Comparison of ENCODE assay signal across 16 cellular contexts in genomic region chr4:120314969-120315368, GRCh38.
A peak's percentile ranks its signal among the peaks of the same experiment; 100 is the strongest.
DNase-seq lines count a peak whose midpoint lies in the region; ATAC-seq and TF ChIP-seq lines count a peak whose summit lies in the region.
"Had no signal": no experiment of that assay in that cellular context is flagged by ENCODE, and none has a peak within 500 bp of the region (broad histone marks: within the 10 kb centered on the region; RNA-seq: fewer than 3 reads in every experiment).

No MANE protein-coding gene starts in this region.

- intact Hi-C loops in left cardiac atrium (cut with DNase I) (no loop called here), ascending aorta (cut with DNase I) (no loop called here), A673 (cut with micrococcal nuclease; ENCODE audit: unreplicated experiment) (no loop called here)

- DNase-seq in dedifferentiated amniotic fluid mesenchymal stem cell (ENCODE audit: extremely low spot score) (peak; percentile 49), left cardiac atrium (no peak), ascending aorta (ENCODE audit: low spot score in 2 of 2) (no peak), A673 (ENCODE audit: low spot score) (no peak)
- no peak for DNase-seq in naive thymus-derived CD8-positive, alpha-beta T cell
- DNase-seq: CD8-positive, alpha-beta T cell; COR-L47; DND-41; GDM1; H7 had no signal

- no peak overlapping the region for H3K27ac ChIP-seq in OCI-LY3 (ENCODE audit: low read length)
- no peak overlapping the region for H3K27ac ChIP-seq in ascending aorta
- no peak overlapping the region for H3K27ac ChIP-seq in A673 (ENCODE audit: low read depth, low read length, poor library complexity, severe bottlenecking)
- H3K27ac ChIP-seq: A549 had no signal

- TF ChIP-seq CTCF in OCI-LY3 (IDR thresholded peaks at IDR 0.05; ENCODE audit: low read depth, low read length): no peak
- TF ChIP-seq CTCF in ascending aorta (IDR thresholded peaks at IDR 0.05): no peak
- TF ChIP-seq CTCF in A673 (conservative IDR thresholded peaks at IDR 0.05; ENCODE audit: low read depth, low read length): no peak

- peak; percentile 76 for ATAC-seq in HG03565 (IDR thresholded peaks at IDR 0.05; ENCODE audit: unreplicated experiment)
- ATAC-seq in left cardiac atrium: no peak
- no peak for ATAC-seq in naive thymus-derived CD8-positive, alpha-beta T cell
- ATAC-seq: A549; CD8-positive, alpha-beta T cell; GM23338; HepG2 had no signal

- no peak overlapping the region for H3K4me3 Mint-ChIP-seq in naive thymus-derived CD8-positive, alpha-beta T cell
- H3K4me3 Mint-ChIP-seq: CD14-positive monocyte; CD8-positive, alpha-beta T cell; GM23338 had no signal

- no TSS peak for BruUV-seq in A673 (replicated peaks; lab: Mats Ljungman, UMichigan)

- peaks cover 0 to 10% (median 3%) of the 10 kb centered on the region in 5 donors for H3K27me3 Mint-ChIP-seq in naive thymus-derived CD8-positive, alpha-beta T cell

- H3K36me3 Mint-ChIP-seq in naive thymus-derived CD8-positive, alpha-beta T cell: peaks cover 0 to 6% (median 0%) of the 10 kb centered on the region in 3 donors
- H3K36me3 Mint-ChIP-seq: CD14-positive monocyte; CD8-positive, alpha-beta T cell had no signal

- H3K9me3 ChIP-seq in OCI-LY3 (ENCODE audit: insufficient read depth, low read length): no peaks in the 10 kb centered on the region
- H3K9me3 ChIP-seq in ascending aorta: no peaks in the 10 kb centered on the region
- no peaks in the 10 kb centered on the region for H3K9me3 ChIP-seq in A673 (ENCODE audit: low read depth, low read length, poor library complexity, severe bottlenecking)
- H3K9me3 ChIP-seq: A549 had no signal

- H3K4me3 ChIP-seq in OCI-LY3 (ENCODE audit: low read length) (no peak overlapping the region), ascending aorta (no peak overlapping the region), A673 (ENCODE audit: low read depth, low read length, poor library complexity, severe bottlenecking) (no peak overlapping the region)
- H3K4me3 ChIP-seq: A549, GM23338 had no signal

- CTCF ChIA-PET in A673 (lab: Charles Lee): no interaction called here

- peaks cover 0 to 6% (median 0%) of the 10 kb centered on the region in 9 donors for H3K9me3 Mint-ChIP-seq in naive thymus-derived CD8-positive, alpha-beta T cell

- H3K27me3 ChIP-seq in OCI-LY3 (ENCODE audit: low read depth, low read length): peaks cover 6% of the 10 kb centered on the region; the same call in 1 of the 2 replicates
- no peaks in the 10 kb centered on the region for H3K27me3 ChIP-seq in ascending aorta
- no peaks in the 10 kb centered on the region for H3K27me3 ChIP-seq in A673 (replicated peaks; ENCODE audit: insufficient read depth, low read depth, low read length, poor library complexity)

- H3K4me1 Mint-ChIP-seq in naive thymus-derived CD8-positive, alpha-beta T cell: no peaks in the 10 kb centered on the region
- H3K4me1 Mint-ChIP-seq: CD14-positive monocyte, GM23338 had no signal

- no peak overlapping the region for H3K27ac Mint-ChIP-seq in naive thymus-derived CD8-positive, alpha-beta T cell
- H3K27ac Mint-ChIP-seq: CD14-positive monocyte; CD8-positive, alpha-beta T cell; GM23338 had no signal

- peaks cover 14% of the 10 kb centered on the region for H3K4me1 ChIP-seq in OCI-LY3 (ENCODE audit: low read length)
- no peaks in the 10 kb centered on the region for H3K4me1 ChIP-seq in ascending aorta
- H3K4me1 ChIP-seq in A673 (ENCODE audit: insufficient read depth, low read length, poor library complexity, severe bottlenecking): peaks cover 6% of the 10 kb centered on the region
- H3K4me1 ChIP-seq: A549 had no signal

- H2AFZ ChIP-seq in OCI-LY3 (ENCODE audit: low read depth, low read length): no peak overlapping the region

- H3K36me3 ChIP-seq in OCI-LY3 (replicated peaks; ENCODE audit: low read depth, low read length) (no peaks in the 10 kb centered on the region), ascending aorta (no peaks in the 10 kb centered on the region), A673 (ENCODE audit: insufficient read depth, low read length, poor library complexity, severe bottlenecking) (no peaks in the 10 kb centered on the region)

- H4K20me1 ChIP-seq in OCI-LY3 (ENCODE audit: insufficient read depth, low read length): no peaks in the 10 kb centered on the region

- no peaks in the 10 kb centered on the region for H3K79me2 ChIP-seq in OCI-LY3 (ENCODE audit: low read length)

- POLR2A ChIA-PET in naive thymus-derived CD8-positive, alpha-beta T cell (lab: Charles Lee): no interaction called here
- POLR2A ChIA-PET in A673 (lab: Charles Lee; ENCODE audit: low non-redundant PET): no interaction called here

- H3K4me2 ChIP-seq in OCI-LY3 (ENCODE audit: low read length): peak overlapping the region; percentile 39
- H3K4me2 ChIP-seq: A549, GM23338 had no signal

- no peak overlapping the region for H3K9ac ChIP-seq in OCI-LY3 (ENCODE audit: low read length)
